Comparison of ENCODE assay signal across 26 cellular contexts in genomic region chr15:38623744-38624143, GRCh38. TPM values are rescaled to one million over a fixed set of nuclear protein-coding genes. Genes with fewer than 3 reads are reported as not detected.
DNase-seq lines count a peak whose midpoint lies in the region; ATAC-seq and TF ChIP-seq lines count a peak whose summit lies in the region.
"Had no signal": no experiment of that assay in that cellular context is flagged by ENCODE, and none has a peak within 500 bp of the region (broad histone marks: within the 10 kb centered on the region; RNA-seq: fewer than 3 reads in every experiment).

No MANE protein-coding gene starts in this region.

- TF ChIP-seq CTCF in heart right ventricle (IDR thresholded peaks at IDR 0.05) (no peak), GM23338 (conservative IDR thresholded peaks at IDR 0.05; ENCODE audit: low read depth in 2 of 2) (no peak)

- no peaks in the 10 kb centered on the region for H4K20me1 ChIP-seq in GM23338 (replicated peaks; ENCODE audit: insufficient read depth)

- ATAC-seq in stimulated activated naive CD8-positive, alpha-beta T cell treated with anti-CD3 and anti-CD28 coated beads, Interleukin-15, Interleukin-2, amounts not matched to agents 100 U/mL and 50 U/mL, for 24 hours: no peak
- ATAC-seq in heart right ventricle: peak in 6 of 8 donors; percentile 30 to 75 (median 40)
- ATAC-seq in HG03159 (IDR thresholded peaks at IDR 0.05; ENCODE audit: unreplicated experiment): no peak
- no peak for ATAC-seq in GM23338
- ATAC-seq: body of pancreas had no signal

- H3K36me3 ChIP-seq in heart right ventricle: no peaks in the 10 kb centered on the region
- no peaks in the 10 kb centered on the region for H3K36me3 ChIP-seq in GM23338 (ENCODE audit: insufficient read depth)
- H3K36me3 ChIP-seq: ovary, thyroid gland had no signal

- H3K79me2 ChIP-seq in GM23338 (replicated peaks; ENCODE audit: insufficient read depth): no peaks in the 10 kb centered on the region
- H3K79me2 ChIP-seq: hepatocyte had no signal

- H3K4me1 Mint-ChIP-seq in stimulated activated naive CD8-positive, alpha-beta T cell treated with anti-CD3 and anti-CD28 coated beads, Interleukin-15, Interleukin-2, amounts not matched to agents 100 ng/mL and 50 ng/mL, for 24 hours (ENCODE audit: low read depth): peaks cover 45% of the 10 kb centered on the region
- no peaks in the 10 kb centered on the region for H3K4me1 Mint-ChIP-seq in GM23338
- H3K4me1 Mint-ChIP-seq: mesothelial cell of epicardium had no signal

- H3F3A ChIP-seq in GM23338 (replicated peaks; ENCODE audit: low read depth): no peaks in the 10 kb centered on the region

- no peaks in the 10 kb centered on the region for H3K36me3 Mint-ChIP-seq in stimulated activated naive CD8-positive, alpha-beta T cell treated with anti-CD3 and anti-CD28 coated beads, Interleukin-15, Interleukin-2, amounts not matched to agents 100 ng/mL and 50 ng/mL, for 24 hours (ENCODE audit: low read depth)
- no peaks in the 10 kb centered on the region for H3K36me3 Mint-ChIP-seq in GM23338 (ENCODE audit: low read depth)
- H3K36me3 Mint-ChIP-seq: mesothelial cell of epicardium had no signal

- no peaks in the 10 kb centered on the region for H3K9me3 Mint-ChIP-seq in stimulated activated naive CD8-positive, alpha-beta T cell treated with anti-CD3 and anti-CD28 coated beads, Interleukin-15, Interleukin-2, amounts not matched to agents 100 ng/mL and 50 ng/mL, for 24 hours
- no peaks in the 10 kb centered on the region; the same call in 2 of the 3 replicates for H3K9me3 Mint-ChIP-seq in GM23338
- H3K9me3 Mint-ChIP-seq: mesothelial cell of epicardium; nephron progenitor cell; T-helper 2 cell treated with Interferon-gamma antibody and Interleukin-4, amounts not matched to agents 5 μg/mL and 100 μg/mL, for 36 hours had no signal

- no peak overlapping the region for H3K4me3 Mint-ChIP-seq in stimulated activated naive CD8-positive, alpha-beta T cell treated with anti-CD3 and anti-CD28 coated beads, Interleukin-15, Interleukin-2, amounts not matched to agents 100 ng/mL and 50 ng/mL, for 24 hours
- no peak overlapping the region for H3K4me3 Mint-ChIP-seq in GM23338
- H3K4me3 Mint-ChIP-seq: mesothelial cell of epicardium; nephron progenitor cell; T-helper 2 cell treated with Interferon-gamma antibody and Interleukin-4, amounts not matched to agents 5 μg/mL and 100 μg/mL, for 36 hours had no signal

- no peak for DNase-seq in stimulated activated naive CD8-positive, alpha-beta T cell treated with anti-CD3 and anti-CD28 coated beads, Interleukin-15, Interleukin-2, amounts not matched to agents 100 U/mL and 50 U/mL, for 24 hours
- DNase-seq in NCI-H446 treated with DMSO at 0.1 percent for 48 hours (lab: John Stamatoyannopoulos, UW) (peak; percentile 51), heart right ventricle (peak in 1 of 2 donors; percentile 29), NCI-H2227 (lab: John Stamatoyannopoulos, UW; ENCODE audit: unreplicated experiment) (no peak), GM23338 (ENCODE audit: low spot score) (no peak)
- DNase-seq in stimulated activated CD8-positive, alpha-beta memory T cell treated with anti-CD3 and anti-CD28 coated beads, Interleukin-4, amount 100 ng/mL, for 48 hours: no peak
- DNase-seq: activated CD4-positive, alpha-beta T cell treated with anti-CD3 and anti-CD28 coated beads, Interleukin-2, amount 50 U/mL, for 4 hours; body of pancreas; C1 segment of cervical spinal cord; effector CD4-positive, alpha-beta T cell; KG1; NCI-H1436; NCI-H526 treated with DMSO at 0.1 percent for 48 hours; nephron progenitor cell; ovary; retina; stimulated activated CD4-positive, alpha-beta T cell treated with anti-CD3 and anti-CD28 coated beads, Interleukin-4, amount 100 ng/mL, for 24 hours; stimulated activated naive CD4-positive, alpha-beta T cell treated with Interleukin-2 at 50 U/mL for 16 hours; thyroid gland had no signal

- no peak overlapping the region for H3K4me2 ChIP-seq in GM23338
- H3K4me2 ChIP-seq: hepatocyte had no signal

- peaks cover 0 to 32% (median 17%) of the 10 kb centered on the region in 9 donors for H3K4me1 ChIP-seq in heart right ventricle
- H3K4me1 ChIP-seq in GM23338 (ENCODE audit: insufficient read depth): no peaks in the 10 kb centered on the region

- no peak overlapping the region for H2AFZ ChIP-seq in GM23338
- H2AFZ ChIP-seq: hepatocyte had no signal

- H3K4me3 ChIP-seq in heart right ventricle: no peak overlapping the region
- no peak overlapping the region for H3K4me3 ChIP-seq in GM23338
- H3K4me3 ChIP-seq: body of pancreas, hepatocyte, ovary, thyroid gland had no signal

- no peaks in the 10 kb centered on the region for H3K9me3 ChIP-seq in heart right ventricle
- H3K9me3 ChIP-seq: body of pancreas, ovary, thyroid gland had no signal

- intact Hi-C loops in heart right ventricle (cut with DNase I): loop anchor here in 1 of 10 donors (5.0 kb wide), 1 partner anchor 61 kb away; the partner anchor contains the start of gene RASGRP1

- no peaks in the 10 kb centered on the region for H3K27me3 ChIP-seq in heart right ventricle
- H3K27me3 ChIP-seq in GM23338 (ENCODE audit: insufficient read depth): no peaks in the 10 kb centered on the region
- H3K27me3 ChIP-seq: body of pancreas, hepatocyte, ovary, thyroid gland had no signal

- H3K9me2 ChIP-seq in GM23338 (ENCODE audit: insufficient read depth): no peaks in the 10 kb centered on the region

- no peaks in the 10 kb centered on the region for H3K27me3 Mint-ChIP-seq in stimulated activated naive CD8-positive, alpha-beta T cell treated with anti-CD3 and anti-CD28 coated beads, Interleukin-15, Interleukin-2, amounts not matched to agents 100 ng/mL and 50 ng/mL, for 24 hours
- H3K27me3 Mint-ChIP-seq in GM23338 (ENCODE audit: insufficient read depth, low read depth, poor library complexity): peaks cover 4% of the 10 kb centered on the region

- H3K27ac Mint-ChIP-seq in stimulated activated naive CD8-positive, alpha-beta T cell treated with anti-CD3 and anti-CD28 coated beads, Interleukin-15, Interleukin-2, amounts not matched to agents 100 ng/mL and 50 ng/mL, for 24 hours: peak overlapping the region; percentile 15
- no peak overlapping the region for H3K27ac Mint-ChIP-seq in GM23338
- H3K27ac Mint-ChIP-seq: mesothelial cell of epicardium; nephron progenitor cell; T-helper 2 cell treated with Interferon-gamma antibody and Interleukin-4, amounts not matched to agents 5 μg/mL and 100 μg/mL, for 36 hours had no signal

- H3K27ac ChIP-seq in heart right ventricle (peak overlapping the region in 2 of 10 donors; percentile 31 to 35), GM23338 (ENCODE audit: low read depth) (no peak overlapping the region)
- H3K27ac ChIP-seq: epithelial cell of prostate, hepatocyte, ovary, thyroid gland, VCaP had no signal

- WGBS in heart right ventricle, 2 donors: 49 to 64% methylated on average over 5 of the region's 5 CpGs

TF ChIP-seq in GM23338, 12 proteins besides CTCF, POLR2A, EP300 and RAD21 (continues in another document):
- TF ChIP-seq JUNB (IDR thresholded peaks at IDR 0.05; ENCODE audit: unreplicated experiment) (no peak), NANOG (IDR thresholded peaks at IDR 0.05; ENCODE audit: borderline replicate concordance) (no peak), EZH2phosphoT487 (IDR thresholded peaks at IDR 0.05; ENCODE audit: unreplicated experiment) (no peak)

RNA-seq across cellular contexts. Expression of gene RASGRP1, which starts 59.1 kb away (rescaled TPM):
- total RNA-seq in heart right ventricle: 1 to 10 TPM in 1 of 10 donors, under 1 TPM in 9; 0.19 to 3.0 (median 0.50) TPM
- polyA plus RNA-seq in heart right ventricle: under 1 TPM in 1 of 2 donors, not detected in 1; 0.04 TPM
- 1.1 and 1.2 TPM in 2 replicates for total RNA-seq in GM23338 (2014; rRNA removed; shearing (Covaris generic))
- polyA plus RNA-seq in GM23338 (2016; fragmentation: Nextera tagmentation; extraction: Ambion mirVana): 0.54 and 1.1 TPM in 2 replicates

Comparison
In these comparisons a context has a peak if more than half of its experiments do, and no peak if none do; other contexts are left out.
1. ATAC-seq: peak in heart right ventricle (6 of 8); none in stimulated activated naive CD8-positive, alpha-beta T cell treated with anti-CD3 and anti-CD28 coated beads, Interleukin-15, Interleukin-2, amounts not matched to agents 100 U/mL and 50 U/mL, for 24 hours (single experiment), HG03159 (single experiment) and GM23338 (single experiment).